In genomic region chr20:61332016-61332975, GRCh38 we compare ENCODE assay signal across 21 cellular contexts.
DNase-seq lines count a peak whose midpoint lies in the region; ATAC-seq and TF ChIP-seq lines count a peak whose summit lies in the region.
"Had no signal": no experiment of that assay in that cellular context is flagged by ENCODE, and none has a peak within 500 bp of the region (broad histone marks: within the 10 kb centered on the region; RNA-seq: fewer than 3 reads in every experiment).

No MANE protein-coding gene starts in this region.

- H3K27me3 Mint-ChIP-seq in brain (peaks cover 5% of the 10 kb centered on the region), neural progenitor cell (ENCODE audit: insufficient read depth, low read depth) (no peaks in the 10 kb centered on the region)
- no peaks in the 10 kb centered on the region for H3K27me3 Mint-ChIP-seq in stimulated activated naive B cell treated with anti-CD40 and anti-IgM and Interleukin-4, amounts not matched to agents 10 μg/mL and 1 μg/mL and 100 μg/mL, for 72 hours
- no peaks in the 10 kb centered on the region for H3K27me3 Mint-ChIP-seq in activated T-helper 2 cell treated with anti-CD3 and anti-CD28 coated beads, Interferon-gamma antibody, Interleukin-2, Interleukin-4, amounts not matched to agents 10 μg/mL and 5 μg/mL and 100 μg/mL, durations not matched to agents 14 hours and 24 hours and 36 hours (ENCODE audit: low read depth)
- H3K27me3 Mint-ChIP-seq: B cell; CD4-positive, alpha-beta memory T cell had no signal

- no peak overlapping the region for H2AFZ ChIP-seq in neural progenitor cell (replicated peaks)

- H3F3A ChIP-seq in neural progenitor cell (ENCODE audit: low read depth): no peaks in the 10 kb centered on the region

- ATAC-seq in stimulated activated naive B cell treated with anti-CD40 and anti-IgM and Interleukin-4, amounts not matched to agents 10 μg/mL and 1 μg/mL and 100 μg/mL, for 72 hours (replicated peaks): no peak
- no peak for ATAC-seq in HG03025 (IDR thresholded peaks at IDR 0.05; ENCODE audit: low FRiP score, unreplicated experiment)

- TF ChIP-seq CTCF in brain (conservative IDR thresholded peaks at IDR 0.05) (no peak), neural progenitor cell (IDR thresholded peaks at IDR 0.05) (no peak)

- no peaks in the 10 kb centered on the region for H3K79me2 ChIP-seq in neural progenitor cell (ENCODE audit: low read depth)

- H4K20me1 ChIP-seq in neural progenitor cell (ENCODE audit: low read depth): peaks cover 16% of the 10 kb centered on the region

- peaks cover 17% of the 10 kb centered on the region for H3K4me1 Mint-ChIP-seq in brain
- H3K4me1 Mint-ChIP-seq in neural progenitor cell: peaks cover 11% of the 10 kb centered on the region
- H3K4me1 Mint-ChIP-seq in stimulated activated naive B cell treated with anti-CD40 and anti-IgM and Interleukin-4, amounts not matched to agents 10 μg/mL and 1 μg/mL and 100 μg/mL, for 72 hours: no peaks in the 10 kb centered on the region
- no peaks in the 10 kb centered on the region for H3K4me1 Mint-ChIP-seq in activated T-helper 2 cell treated with anti-CD3 and anti-CD28 coated beads, Interferon-gamma antibody, Interleukin-2, Interleukin-4, amounts not matched to agents 10 μg/mL and 5 μg/mL and 100 μg/mL, durations not matched to agents 14 hours and 24 hours and 36 hours (ENCODE audit: low read depth)
- H3K4me1 Mint-ChIP-seq: B cell; CD4-positive, alpha-beta memory T cell had no signal

- H3K4me3 ChIP-seq in neural progenitor cell: no peak overlapping the region

- H3K36me3 ChIP-seq in neural progenitor cell: no peaks in the 10 kb centered on the region

- H3K9me3 Mint-ChIP-seq in brain (peaks cover 0 to 2% (median 0%) of the 10 kb centered on the region in 5 experiments), neural progenitor cell (no peaks in the 10 kb centered on the region)
- H3K9me3 Mint-ChIP-seq in stimulated activated naive B cell treated with anti-CD40 and anti-IgM and Interleukin-4, amounts not matched to agents 10 μg/mL and 1 μg/mL and 100 μg/mL, for 72 hours: peaks cover 4 to 15% of the 10 kb centered on the region in 2 donors
- H3K9me3 Mint-ChIP-seq in activated T-helper 2 cell treated with anti-CD3 and anti-CD28 coated beads, Interferon-gamma antibody, Interleukin-2, Interleukin-4, amounts not matched to agents 10 μg/mL and 5 μg/mL and 100 μg/mL, durations not matched to agents 14 hours and 24 hours and 36 hours: no peaks in the 10 kb centered on the region

- H3K4me1 ChIP-seq in neural progenitor cell: peaks cover 8% of the 10 kb centered on the region

- H3K36me3 Mint-ChIP-seq in brain: no peaks in the 10 kb centered on the region
- no peaks in the 10 kb centered on the region for H3K36me3 Mint-ChIP-seq in neural progenitor cell
- H3K36me3 Mint-ChIP-seq in stimulated activated naive B cell treated with anti-CD40 and anti-IgM and Interleukin-4, amounts not matched to agents 10 μg/mL and 1 μg/mL and 100 μg/mL, for 72 hours: no peaks in the 10 kb centered on the region
- no peaks in the 10 kb centered on the region for H3K36me3 Mint-ChIP-seq in activated T-helper 2 cell treated with anti-CD3 and anti-CD28 coated beads, Interferon-gamma antibody, Interleukin-2, Interleukin-4, amounts not matched to agents 10 μg/mL and 5 μg/mL and 100 μg/mL, durations not matched to agents 14 hours and 24 hours and 36 hours (ENCODE audit: low read depth)
- H3K36me3 Mint-ChIP-seq: CD4-positive, alpha-beta memory T cell had no signal

- peak overlapping the region; percentile 19 to 88 (median 86) for H3K27ac Mint-ChIP-seq in brain
- peak overlapping the region; percentile 87 for H3K27ac Mint-ChIP-seq in neural progenitor cell
- H3K27ac Mint-ChIP-seq in stimulated activated naive B cell treated with anti-CD40 and anti-IgM and Interleukin-4, amounts not matched to agents 10 μg/mL and 1 μg/mL and 100 μg/mL, for 72 hours: no peak overlapping the region
- no peak overlapping the region for H3K27ac Mint-ChIP-seq in activated T-helper 2 cell treated with anti-CD3 and anti-CD28 coated beads, Interferon-gamma antibody, Interleukin-2, Interleukin-4, amounts not matched to agents 10 μg/mL and 5 μg/mL and 100 μg/mL, durations not matched to agents 14 hours and 24 hours and 36 hours
- H3K27ac Mint-ChIP-seq: B cell; CD4-positive, alpha-beta memory T cell had no signal

- no peak overlapping the region for H3K9ac ChIP-seq in neural progenitor cell

- intact Hi-C loops in activated T-helper 2 cell treated with anti-CD3 and anti-CD28 coated beads, Interferon-gamma antibody, Interleukin-2, Interleukin-4, amounts not matched to agents 10 μg/mL and 5 μg/mL and 100 μg/mL, durations not matched to agents 14 hours and 24 hours and 36 hours (cut with micrococcal nuclease): no loop called here

- H3K27me3 ChIP-seq in neural progenitor cell: peaks cover 2% of the 10 kb centered on the region

- no peaks in the 10 kb centered on the region for H3K9me3 ChIP-seq in neural progenitor cell (ENCODE audit: low read depth)

- peak overlapping the region; percentile 13 for H3K4me2 ChIP-seq in neural progenitor cell

- no peak overlapping the region for H3K4me3 Mint-ChIP-seq in brain
- H3K4me3 Mint-ChIP-seq in neural progenitor cell: no peak overlapping the region
- H3K4me3 Mint-ChIP-seq in stimulated activated naive B cell treated with anti-CD40 and anti-IgM and Interleukin-4, amounts not matched to agents 10 μg/mL and 1 μg/mL and 100 μg/mL, for 72 hours: no peak overlapping the region
- no peak overlapping the region for H3K4me3 Mint-ChIP-seq in activated T-helper 2 cell treated with anti-CD3 and anti-CD28 coated beads, Interferon-gamma antibody, Interleukin-2, Interleukin-4, amounts not matched to agents 10 μg/mL and 5 μg/mL and 100 μg/mL, durations not matched to agents 14 hours and 24 hours and 36 hours (ENCODE audit: low read depth)
- H3K4me3 Mint-ChIP-seq: B cell; CD4-positive, alpha-beta memory T cell had no signal

- DNase-seq in A172 (ENCODE audit: low spot score) (peak; percentile 26), LoVo (ENCODE audit: low spot score) (peak; percentile 1), neural progenitor cell (ENCODE audit: low spot score) (no peak), occipital lobe (lab: John Stamatoyannopoulos, UW) (no peak)
- DNase-seq in stimulated activated naive B cell treated with anti-CD40 and anti-IgM and Interleukin-4, amounts not matched to agents 10 μg/mL and 1 μg/mL and 100 μg/mL, for 72 hours: no peak
- no peak for DNase-seq in activated T-helper 2 cell treated with anti-CD3 and anti-CD28 coated beads, Interferon-gamma antibody, Interleukin-2, Interleukin-4, amounts not matched to agents 10 μg/mL and 5 μg/mL and 100 μg/mL, durations not matched to agents 14 hours and 24 hours and 36 hours (ENCODE audit: low spot score)
- DNase-seq: 8988T; Calu3; CD4-positive, alpha-beta memory T cell; GF-D8; GOT3; KG1; NCI-H1417 treated with DMSO at 0.1 percent for 48 hours; NCI-H187 treated with DMSO at 0.1 percent for 48 hours; NCI-H2227 treated with DMSO at 0.1 percent for 48 hours; NCI-H510A treated with DMSO at 0.1 percent for 48 hours; NCI-H82 had no signal

- H3K27ac ChIP-seq in neural progenitor cell: no peak overlapping the region
- H3K27ac ChIP-seq: RWPE1 had no signal

Comparison
In these comparisons a context has a peak if more than half of its experiments do, and no peak if none do; other contexts are left out.
1. DNase-seq: peak in A172 (single experiment) and LoVo (single experiment); none in neural progenitor cell (single experiment), stimulated activated naive B cell treated with anti-CD40 and anti-IgM and Interleukin-4, amounts not matched to agents 10 μg/mL and 1 μg/mL and 100 μg/mL, for 72 hours (single experiment), activated T-helper 2 cell treated with anti-CD3 and anti-CD28 coated beads, Interferon-gamma antibody, Interleukin-2, Interleukin-4, amounts not matched to agents 10 μg/mL and 5 μg/mL and 100 μg/mL, durations not matched to agents 14 hours and 24 hours and 36 hours (single experiment) and occipital lobe (single experiment).
2. H3K27ac Mint-ChIP-seq: peak in brain (5 of 5) and neural progenitor cell (single experiment); none in stimulated activated naive B cell treated with anti-CD40 and anti-IgM and Interleukin-4, amounts not matched to agents 10 μg/mL and 1 μg/mL and 100 μg/mL, for 72 hours (single experiment) and activated T-helper 2 cell treated with anti-CD3 and anti-CD28 coated beads, Interferon-gamma antibody, Interleukin-2, Interleukin-4, amounts not matched to agents 10 μg/mL and 5 μg/mL and 100 μg/mL, durations not matched to agents 14 hours and 24 hours and 36 hours (single experiment).